Comparison of ENCODE assay signal across 1 cellular context in the genomic region with DNA sequence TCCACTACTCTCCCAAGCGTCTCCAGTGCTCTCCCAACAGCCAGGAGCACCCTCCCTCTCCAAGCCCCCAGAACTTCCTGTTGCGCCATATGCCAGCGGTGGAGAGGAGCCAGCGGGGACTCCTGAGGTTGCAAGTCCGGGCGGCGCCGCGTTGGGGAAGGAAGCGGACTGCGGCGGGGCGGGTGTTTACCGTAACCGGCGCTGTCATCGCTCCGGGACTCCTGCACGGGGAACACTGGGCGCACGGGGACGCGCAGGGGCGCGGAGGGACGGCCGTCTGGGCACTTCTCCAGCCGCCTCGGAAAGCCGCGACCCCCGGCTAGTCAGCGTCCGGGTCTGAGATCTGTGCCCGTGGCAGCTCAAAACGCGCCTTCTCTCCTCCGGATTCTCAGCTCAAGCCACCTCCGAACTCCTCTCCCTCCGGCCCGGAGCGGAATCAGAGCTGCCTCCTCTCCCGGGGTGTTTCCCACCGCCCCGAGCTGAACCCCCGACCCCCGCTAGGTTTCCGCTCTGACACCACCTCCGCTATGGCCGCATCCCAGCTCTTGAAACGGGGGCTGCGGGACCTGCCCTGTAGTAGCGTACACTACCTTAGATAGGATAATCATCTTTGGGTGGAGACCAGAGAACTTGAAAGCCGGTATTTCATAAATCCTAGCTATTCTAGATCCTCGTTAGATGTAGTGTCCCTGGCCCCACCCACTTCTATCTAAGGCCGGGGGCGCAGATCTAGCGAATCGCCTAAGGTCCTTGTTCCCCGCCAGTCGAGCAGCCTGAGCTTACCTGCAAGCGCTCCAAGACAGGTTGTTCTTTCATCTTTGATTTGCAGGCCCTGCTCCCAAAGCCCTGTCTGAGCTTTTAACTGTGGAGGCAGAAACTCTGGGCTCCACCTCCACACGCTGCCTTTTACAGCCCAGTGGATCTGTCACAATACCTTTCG.
TF ChIP-seq lines count a peak whose summit lies in the region.

A gene with protein sequence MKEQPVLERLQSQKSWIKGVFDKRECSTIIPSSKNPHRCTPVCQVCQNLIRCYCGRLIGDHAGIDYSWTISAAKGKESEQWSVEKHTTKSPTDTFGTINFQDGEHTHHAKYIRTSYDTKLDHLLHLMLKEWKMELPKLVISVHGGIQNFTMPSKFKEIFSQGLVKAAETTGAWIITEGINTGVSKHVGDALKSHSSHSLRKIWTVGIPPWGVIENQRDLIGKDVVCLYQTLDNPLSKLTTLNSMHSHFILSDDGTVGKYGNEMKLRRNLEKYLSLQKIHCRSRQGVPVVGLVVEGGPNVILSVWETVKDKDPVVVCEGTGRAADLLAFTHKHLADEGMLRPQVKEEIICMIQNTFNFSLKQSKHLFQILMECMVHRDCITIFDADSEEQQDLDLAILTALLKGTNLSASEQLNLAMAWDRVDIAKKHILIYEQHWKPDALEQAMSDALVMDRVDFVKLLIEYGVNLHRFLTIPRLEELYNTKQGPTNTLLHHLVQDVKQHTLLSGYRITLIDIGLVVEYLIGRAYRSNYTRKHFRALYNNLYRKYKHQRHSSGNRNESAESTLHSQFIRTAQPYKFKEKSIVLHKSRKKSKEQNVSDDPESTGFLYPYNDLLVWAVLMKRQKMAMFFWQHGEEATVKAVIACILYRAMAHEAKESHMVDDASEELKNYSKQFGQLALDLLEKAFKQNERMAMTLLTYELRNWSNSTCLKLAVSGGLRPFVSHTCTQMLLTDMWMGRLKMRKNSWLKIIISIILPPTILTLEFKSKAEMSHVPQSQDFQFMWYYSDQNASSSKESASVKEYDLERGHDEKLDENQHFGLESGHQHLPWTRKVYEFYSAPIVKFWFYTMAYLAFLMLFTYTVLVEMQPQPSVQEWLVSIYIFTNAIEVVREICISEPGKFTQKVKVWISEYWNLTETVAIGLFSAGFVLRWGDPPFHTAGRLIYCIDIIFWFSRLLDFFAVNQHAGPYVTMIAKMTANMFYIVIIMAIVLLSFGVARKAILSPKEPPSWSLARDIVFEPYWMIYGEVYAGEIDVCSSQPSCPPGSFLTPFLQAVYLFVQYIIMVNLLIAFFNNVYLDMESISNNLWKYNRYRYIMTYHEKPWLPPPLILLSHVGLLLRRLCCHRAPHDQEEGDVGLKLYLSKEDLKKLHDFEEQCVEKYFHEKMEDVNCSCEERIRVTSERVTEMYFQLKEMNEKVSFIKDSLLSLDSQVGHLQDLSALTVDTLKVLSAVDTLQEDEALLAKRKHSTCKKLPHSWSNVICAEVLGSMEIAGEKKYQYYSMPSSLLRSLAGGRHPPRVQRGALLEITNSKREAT (N-terminal part only) (minus strand): TSS at position 881 of the 940 bp plus-strand sequence. CDS start 65 bp downstream, at position 816.

TF ChIP-seq in HepG2, 621 proteins besides CTCF, POLR2A, EP300 and RAD21 (continued from another document and continues in another):
- TF ChIP-seq, protein P1, sequence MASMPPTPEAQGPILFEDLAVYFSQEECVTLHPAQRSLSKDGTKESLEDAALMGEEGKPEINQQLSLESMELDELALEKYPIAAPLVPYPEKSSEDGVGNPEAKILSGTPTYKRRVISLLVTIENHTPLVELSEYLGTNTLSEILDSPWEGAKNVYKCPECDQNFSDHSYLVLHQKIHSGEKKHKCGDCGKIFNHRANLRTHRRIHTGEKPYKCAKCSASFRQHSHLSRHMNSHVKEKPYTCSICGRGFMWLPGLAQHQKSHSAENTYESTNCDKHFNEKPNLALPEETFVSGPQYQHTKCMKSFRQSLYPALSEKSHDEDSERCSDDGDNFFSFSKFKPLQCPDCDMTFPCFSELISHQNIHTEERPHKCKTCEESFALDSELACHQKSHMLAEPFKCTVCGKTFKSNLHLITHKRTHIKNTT (CRISPR knock-in tag; IDR thresholded peaks at IDR 0.05), result no peak
- TF ChIP-seq, protein P2, sequence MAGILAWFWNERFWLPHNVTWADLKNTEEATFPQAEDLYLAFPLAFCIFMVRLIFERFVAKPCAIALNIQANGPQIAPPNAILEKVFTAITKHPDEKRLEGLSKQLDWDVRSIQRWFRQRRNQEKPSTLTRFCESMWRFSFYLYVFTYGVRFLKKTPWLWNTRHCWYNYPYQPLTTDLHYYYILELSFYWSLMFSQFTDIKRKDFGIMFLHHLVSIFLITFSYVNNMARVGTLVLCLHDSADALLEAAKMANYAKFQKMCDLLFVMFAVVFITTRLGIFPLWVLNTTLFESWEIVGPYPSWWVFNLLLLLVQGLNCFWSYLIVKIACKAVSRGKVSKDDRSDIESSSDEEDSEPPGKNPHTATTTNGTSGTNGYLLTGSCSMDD (CRISPR knock-in tag; IDR thresholded peaks at IDR 0.05), result no peak
- TF ChIP-seq XBP1 (CRISPR knock-in tag; IDR thresholded peaks at IDR 0.05), result no peak
- TF ChIP-seq ZNF329 (CRISPR knock-in tag; IDR thresholded peaks at IDR 0.05; ENCODE audit: low read depth), result no peak
- TF ChIP-seq ZIK1 (CRISPR knock-in tag; IDR thresholded peaks at IDR 0.05; ENCODE audit: borderline replicate concordance, low read depth), result no peak
- TF ChIP-seq ZNF282 (IDR thresholded peaks at IDR 0.05; ENCODE audit: partially characterized antibody), result no peak
- TF ChIP-seq, protein P3, sequence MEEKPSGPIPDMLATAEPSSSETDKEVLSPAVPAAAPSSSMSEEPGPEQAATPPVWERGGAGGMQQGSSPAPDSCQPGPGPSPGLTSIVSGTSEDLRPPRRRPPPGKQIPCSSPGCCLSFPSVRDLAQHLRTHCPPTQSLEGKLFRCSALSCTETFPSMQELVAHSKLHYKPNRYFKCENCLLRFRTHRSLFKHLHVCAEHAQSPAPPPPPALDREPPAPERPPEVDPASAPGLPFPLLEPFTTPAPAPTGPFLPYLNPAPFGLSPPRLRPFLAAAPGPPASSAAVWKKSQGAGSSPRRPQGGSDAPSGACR (CRISPR knock-in tag; IDR thresholded peaks at IDR 0.05), result no peak
- TF ChIP-seq RBM39 (IDR thresholded peaks at IDR 0.05; ENCODE audit: low read depth, low read length, poor library complexity, severe bottlenecking), result no peak
- TF ChIP-seq, protein P4, sequence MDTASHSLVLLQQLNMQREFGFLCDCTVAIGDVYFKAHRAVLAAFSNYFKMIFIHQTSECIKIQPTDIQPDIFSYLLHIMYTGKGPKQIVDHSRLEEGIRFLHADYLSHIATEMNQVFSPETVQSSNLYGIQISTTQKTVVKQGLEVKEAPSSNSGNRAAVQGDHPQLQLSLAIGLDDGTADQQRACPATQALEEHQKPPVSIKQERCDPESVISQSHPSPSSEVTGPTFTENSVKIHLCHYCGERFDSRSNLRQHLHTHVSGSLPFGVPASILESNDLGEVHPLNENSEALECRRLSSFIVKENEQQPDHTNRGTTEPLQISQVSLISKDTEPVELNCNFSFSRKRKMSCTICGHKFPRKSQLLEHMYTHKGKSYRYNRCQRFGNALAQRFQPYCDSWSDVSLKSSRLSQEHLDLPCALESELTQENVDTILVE (CRISPR knock-in tag; IDR thresholded peaks at IDR 0.05), result 0 out of 2 replicates have a peak, but pooled peaks have one; percentile 21
- TF ChIP-seq, protein P5, sequence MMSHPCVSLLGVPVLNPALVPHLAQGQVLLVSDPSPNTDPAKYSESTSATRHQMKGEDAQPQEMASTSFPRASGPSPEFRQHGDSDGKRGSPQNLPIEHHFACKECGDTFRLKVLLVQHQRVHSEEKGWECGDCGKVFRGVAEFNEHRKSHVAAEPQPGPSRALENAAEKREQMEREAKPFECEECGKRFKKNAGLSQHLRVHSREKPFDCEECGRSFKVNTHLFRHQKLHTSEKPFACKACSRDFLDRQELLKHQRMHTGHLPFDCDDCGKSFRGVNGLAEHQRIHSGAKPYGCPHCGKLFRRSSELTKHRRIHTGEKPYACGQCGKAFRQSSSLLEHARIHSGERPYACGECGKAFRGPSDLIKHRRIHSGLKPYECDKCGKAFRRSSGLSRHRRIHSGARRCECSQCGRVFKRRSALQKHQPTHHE (CRISPR knock-in tag; IDR thresholded peaks at IDR 0.05; ENCODE audit: borderline replicate concordance), result no peak
- TF ChIP-seq, protein P6, sequence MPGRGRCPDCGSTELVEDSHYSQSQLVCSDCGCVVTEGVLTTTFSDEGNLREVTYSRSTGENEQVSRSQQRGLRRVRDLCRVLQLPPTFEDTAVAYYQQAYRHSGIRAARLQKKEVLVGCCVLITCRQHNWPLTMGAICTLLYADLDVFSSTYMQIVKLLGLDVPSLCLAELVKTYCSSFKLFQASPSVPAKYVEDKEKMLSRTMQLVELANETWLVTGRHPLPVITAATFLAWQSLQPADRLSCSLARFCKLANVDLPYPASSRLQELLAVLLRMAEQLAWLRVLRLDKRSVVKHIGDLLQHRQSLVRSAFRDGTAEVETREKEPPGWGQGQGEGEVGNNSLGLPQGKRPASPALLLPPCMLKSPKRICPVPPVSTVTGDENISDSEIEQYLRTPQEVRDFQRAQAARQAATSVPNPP (CRISPR knock-in tag; IDR thresholded peaks at IDR 0.05), result no peak
- TF ChIP-seq NR3C1 (CRISPR knock-in tag; IDR thresholded peaks at IDR 0.05), result no peak
- peak; percentile 95 for TF ChIP-seq ZNF263 (CRISPR knock-in tag; IDR thresholded peaks at IDR 0.05)
- no peak for TF ChIP-seq ZNF124 (CRISPR knock-in tag; IDR thresholded peaks at IDR 0.05)
- TF ChIP-seq MAFF (IDR thresholded peaks at IDR 0.05; ENCODE audit: low read depth, low read length), result no peak
- TF ChIP-seq ZNF562 (CRISPR knock-in tag; IDR thresholded peaks at IDR 0.05; ENCODE audit: borderline replicate concordance), result no peak
- no peak for TF ChIP-seq MBNL3 (CRISPR knock-in tag; conservative IDR thresholded peaks at IDR 0.05)
- peak; percentile 82 for TF ChIP-seq CEBPB (IDR thresholded peaks at IDR 0.05; ENCODE audit: borderline replicate concordance, low read depth, low read length)
- TF ChIP-seq, protein P7, sequence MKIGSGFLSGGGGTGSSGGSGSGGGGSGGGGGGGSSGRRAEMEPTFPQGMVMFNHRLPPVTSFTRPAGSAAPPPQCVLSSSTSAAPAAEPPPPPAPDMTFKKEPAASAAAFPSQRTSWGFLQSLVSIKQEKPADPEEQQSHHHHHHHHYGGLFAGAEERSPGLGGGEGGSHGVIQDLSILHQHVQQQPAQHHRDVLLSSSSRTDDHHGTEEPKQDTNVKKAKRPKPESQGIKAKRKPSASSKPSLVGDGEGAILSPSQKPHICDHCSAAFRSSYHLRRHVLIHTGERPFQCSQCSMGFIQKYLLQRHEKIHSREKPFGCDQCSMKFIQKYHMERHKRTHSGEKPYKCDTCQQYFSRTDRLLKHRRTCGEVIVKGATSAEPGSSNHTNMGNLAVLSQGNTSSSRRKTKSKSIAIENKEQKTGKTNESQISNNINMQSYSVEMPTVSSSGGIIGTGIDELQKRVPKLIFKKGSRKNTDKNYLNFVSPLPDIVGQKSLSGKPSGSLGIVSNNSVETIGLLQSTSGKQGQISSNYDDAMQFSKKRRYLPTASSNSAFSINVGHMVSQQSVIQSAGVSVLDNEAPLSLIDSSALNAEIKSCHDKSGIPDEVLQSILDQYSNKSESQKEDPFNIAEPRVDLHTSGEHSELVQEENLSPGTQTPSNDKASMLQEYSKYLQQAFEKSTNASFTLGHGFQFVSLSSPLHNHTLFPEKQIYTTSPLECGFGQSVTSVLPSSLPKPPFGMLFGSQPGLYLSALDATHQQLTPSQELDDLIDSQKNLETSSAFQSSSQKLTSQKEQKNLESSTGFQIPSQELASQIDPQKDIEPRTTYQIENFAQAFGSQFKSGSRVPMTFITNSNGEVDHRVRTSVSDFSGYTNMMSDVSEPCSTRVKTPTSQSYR (CRISPR knock-in tag; IDR thresholded peaks at IDR 0.05; ENCODE audit: borderline replicate concordance), result no peak
- no peak for TF ChIP-seq ZNF615 (CRISPR knock-in tag; IDR thresholded peaks at IDR 0.05; ENCODE audit: borderline replicate concordance)
- TF ChIP-seq ZNF138 (CRISPR knock-in tag; IDR thresholded peaks at IDR 0.05; ENCODE audit: low read depth), result no peak
- no peak for TF ChIP-seq ZNF724P (CRISPR knock-in tag; IDR thresholded peaks at IDR 0.05; ENCODE audit: borderline replicate concordance)
- TF ChIP-seq, protein P8, sequence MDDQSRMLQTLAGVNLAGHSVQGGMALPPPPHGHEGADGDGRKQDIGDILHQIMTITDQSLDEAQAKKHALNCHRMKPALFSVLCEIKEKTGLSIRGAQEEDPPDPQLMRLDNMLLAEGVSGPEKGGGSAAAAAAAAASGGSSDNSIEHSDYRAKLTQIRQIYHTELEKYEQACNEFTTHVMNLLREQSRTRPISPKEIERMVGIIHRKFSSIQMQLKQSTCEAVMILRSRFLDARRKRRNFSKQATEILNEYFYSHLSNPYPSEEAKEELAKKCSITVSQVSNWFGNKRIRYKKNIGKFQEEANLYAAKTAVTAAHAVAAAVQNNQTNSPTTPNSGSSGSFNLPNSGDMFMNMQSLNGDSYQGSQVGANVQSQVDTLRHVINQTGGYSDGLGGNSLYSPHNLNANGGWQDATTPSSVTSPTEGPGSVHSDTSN (CRISPR knock-in tag; IDR thresholded peaks at IDR 0.05; ENCODE audit: borderline replicate concordance), result no peak
- TF ChIP-seq TSC22D2 (CRISPR knock-in tag; IDR thresholded peaks at IDR 0.05; ENCODE audit: borderline replicate concordance), result no peak
- no peak for TF ChIP-seq MEF2D (CRISPR knock-in tag; IDR thresholded peaks at IDR 0.05)
- TF ChIP-seq CHD2 (IDR thresholded peaks at IDR 0.05; ENCODE audit: low read depth, low read length), result no peak
- TF ChIP-seq, protein P9, sequence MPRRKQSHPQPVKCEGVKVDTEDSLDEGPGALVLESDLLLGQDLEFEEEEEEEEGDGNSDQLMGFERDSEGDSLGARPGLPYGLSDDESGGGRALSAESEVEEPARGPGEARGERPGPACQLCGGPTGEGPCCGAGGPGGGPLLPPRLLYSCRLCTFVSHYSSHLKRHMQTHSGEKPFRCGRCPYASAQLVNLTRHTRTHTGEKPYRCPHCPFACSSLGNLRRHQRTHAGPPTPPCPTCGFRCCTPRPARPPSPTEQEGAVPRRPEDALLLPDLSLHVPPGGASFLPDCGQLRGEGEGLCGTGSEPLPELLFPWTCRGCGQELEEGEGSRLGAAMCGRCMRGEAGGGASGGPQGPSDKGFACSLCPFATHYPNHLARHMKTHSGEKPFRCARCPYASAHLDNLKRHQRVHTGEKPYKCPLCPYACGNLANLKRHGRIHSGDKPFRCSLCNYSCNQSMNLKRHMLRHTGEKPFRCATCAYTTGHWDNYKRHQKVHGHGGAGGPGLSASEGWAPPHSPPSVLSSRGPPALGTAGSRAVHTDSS (CRISPR knock-in tag; conservative IDR thresholded peaks at IDR 0.05), result no peak
- TF ChIP-seq, protein P10, sequence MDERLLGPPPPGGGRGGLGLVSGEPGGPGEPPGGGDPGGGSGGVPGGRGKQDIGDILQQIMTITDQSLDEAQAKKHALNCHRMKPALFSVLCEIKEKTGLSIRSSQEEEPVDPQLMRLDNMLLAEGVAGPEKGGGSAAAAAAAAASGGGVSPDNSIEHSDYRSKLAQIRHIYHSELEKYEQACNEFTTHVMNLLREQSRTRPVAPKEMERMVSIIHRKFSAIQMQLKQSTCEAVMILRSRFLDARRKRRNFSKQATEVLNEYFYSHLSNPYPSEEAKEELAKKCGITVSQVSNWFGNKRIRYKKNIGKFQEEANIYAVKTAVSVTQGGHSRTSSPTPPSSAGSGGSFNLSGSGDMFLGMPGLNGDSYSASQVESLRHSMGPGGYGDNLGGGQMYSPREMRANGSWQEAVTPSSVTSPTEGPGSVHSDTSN (CRISPR knock-in tag; IDR thresholded peaks at IDR 0.05), result no peak
- TF ChIP-seq, protein P11, sequence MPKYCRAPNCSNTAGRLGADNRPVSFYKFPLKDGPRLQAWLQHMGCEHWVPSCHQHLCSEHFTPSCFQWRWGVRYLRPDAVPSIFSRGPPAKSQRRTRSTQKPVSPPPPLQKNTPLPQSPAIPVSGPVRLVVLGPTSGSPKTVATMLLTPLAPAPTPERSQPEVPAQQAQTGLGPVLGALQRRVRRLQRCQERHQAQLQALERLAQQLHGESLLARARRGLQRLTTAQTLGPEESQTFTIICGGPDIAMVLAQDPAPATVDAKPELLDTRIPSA (CRISPR knock-in tag; IDR thresholded peaks at IDR 0.05; ENCODE audit: borderline replicate concordance), result no peak
- no peak for TF ChIP-seq SIX4 (CRISPR knock-in tag; IDR thresholded peaks at IDR 0.05)
- TF ChIP-seq KDM5A (IDR thresholded peaks at IDR 0.05; ENCODE audit: borderline replicate concordance, low read length), result no peak
- TF ChIP-seq JUN (CRISPR knock-in tag; IDR thresholded peaks at IDR 0.05), result no peak
- TF ChIP-seq ZNF10 (CRISPR knock-in tag; IDR thresholded peaks at IDR 0.05; ENCODE audit: borderline replicate concordance, low read depth), result no peak
- no peak for TF ChIP-seq ZNF792 (CRISPR knock-in tag; IDR thresholded peaks at IDR 0.05)
- no peak for TF ChIP-seq ZNF605 (CRISPR knock-in tag; IDR thresholded peaks at IDR 0.05)
- TF ChIP-seq RBM22 (optimal IDR thresholded peaks at IDR 0.05; ENCODE audit: low read length), result no peak
